In the genomic region with DNA sequence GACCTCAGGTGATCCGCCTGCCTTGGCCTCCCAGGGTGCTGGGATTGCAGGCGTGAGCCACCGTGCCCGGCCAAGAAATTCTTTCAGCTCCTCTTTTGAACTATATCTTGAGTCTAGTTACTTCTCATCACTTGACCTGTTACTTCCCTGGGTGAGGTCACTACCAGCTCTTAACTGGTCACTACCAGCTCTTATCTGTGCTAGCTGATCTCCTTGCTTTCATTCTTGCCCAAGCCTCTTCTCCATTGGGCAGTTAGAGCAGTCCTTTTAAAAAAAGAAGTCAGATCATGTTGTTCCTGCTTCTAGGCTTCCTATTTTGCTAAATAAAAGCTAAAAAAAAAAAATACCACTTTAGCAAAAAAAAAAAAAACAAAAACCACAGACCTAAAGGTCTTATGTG, we compare ENCODE assay signal across 13 cellular contexts.
"Had no signal": no experiment of that assay in that cellular context is flagged by ENCODE, and none has a peak within 500 bp of the region (broad histone marks: within the 10 kb centered on the region; RNA-seq: fewer than 3 reads in every experiment).

No MANE protein-coding gene starts in this region.

- ATAC-seq: activated naive CD8-positive, alpha-beta T cell treated with anti-CD3 and anti-CD28 coated beads, Interleukin-2, amount 50 U/mL, for 24 hours; T-cell; WTC11 had no signal

- H3K9me3 Mint-ChIP-seq: activated CD4-positive, alpha-beta T cell treated with anti-CD3 and anti-CD28 coated beads, Interleukin-2, amount 10 ng/mL, durations not matched to agents 24 days and 14 days; activated naive CD8-positive, alpha-beta T cell treated with anti-CD3 and anti-CD28 coated beads, Interleukin-2, amount 50 U/mL, for 24 hours; natural killer cell treated with Interleukin-12 subunit alpha and Interleukin-12 subunit beta and Interleukin-15 and Interleukin-18, amount 100 ng/mL, for 72 hours; T-cell; WTC11 had no signal

- H3K36me3 Mint-ChIP-seq: natural killer cell treated with Interleukin-12 subunit alpha and Interleukin-12 subunit beta and Interleukin-15 and Interleukin-18, amount 100 ng/mL, for 72 hours; WTC11 had no signal

- DNase-seq: activated CD4-positive, alpha-beta T cell treated with anti-CD3 and anti-CD28 coated beads, Interleukin-2, amount 10 ng/mL, durations not matched to agents 24 days and 14 days; activated CD8-positive, alpha-beta memory T cell treated with anti-CD3 and anti-CD28 coated beads for 24 hours; activated naive CD4-positive, alpha-beta T cell treated with Interleukin-2 at 50 U/mL for 16 hours; activated naive CD8-positive, alpha-beta T cell treated with anti-CD3 and anti-CD28 coated beads, Interleukin-2, amount 50 U/mL, for 24 hours; effector CD8-positive, alpha-beta T cell; kidney glomerular epithelial cell; stimulated activated CD4-positive, alpha-beta T cell treated with anti-CD3 and anti-CD28 coated beads, Interleukin-12 subunit alpha, Interleukin-12 subunit beta, amount 100 ng/mL, for 4 hours; stimulated activated CD4-positive, alpha-beta T cell treated with anti-CD3 and anti-CD28 coated beads, Interleukin-2, amount 100 ng/mL, for 48 hours; stimulated activated naive CD4-positive, alpha-beta T cell treated with Interleukin-2 at 50 U/mL for 16 hours; T-cell; T1000 had no signal

- H3K27me3 Mint-ChIP-seq: activated CD4-positive, alpha-beta T cell treated with anti-CD3 and anti-CD28 coated beads, Interleukin-2, amount 10 ng/mL, durations not matched to agents 24 days and 14 days; activated naive CD8-positive, alpha-beta T cell treated with anti-CD3 and anti-CD28 coated beads, Interleukin-2, amount 50 U/mL, for 24 hours; natural killer cell treated with Interleukin-12 subunit alpha and Interleukin-12 subunit beta and Interleukin-15 and Interleukin-18, amount 100 ng/mL, for 72 hours; T-cell had no signal

- H3K27ac Mint-ChIP-seq: activated CD4-positive, alpha-beta T cell treated with anti-CD3 and anti-CD28 coated beads, Interleukin-2, amount 10 ng/mL, durations not matched to agents 24 days and 14 days; activated naive CD8-positive, alpha-beta T cell treated with anti-CD3 and anti-CD28 coated beads, Interleukin-2, amount 50 U/mL, for 24 hours; natural killer cell treated with Interleukin-12 subunit alpha and Interleukin-12 subunit beta and Interleukin-15 and Interleukin-18, amount 100 ng/mL, for 72 hours; T-cell had no signal

- H3K4me3 Mint-ChIP-seq: activated CD4-positive, alpha-beta T cell treated with anti-CD3 and anti-CD28 coated beads, Interleukin-2, amount 10 ng/mL, durations not matched to agents 24 days and 14 days; activated naive CD8-positive, alpha-beta T cell treated with anti-CD3 and anti-CD28 coated beads, Interleukin-2, amount 50 U/mL, for 24 hours; T-cell; WTC11 had no signal
